Comparison of ENCODE assay signal across 12 cellular contexts in genomic region chr3:81728766-81729544, GRCh38. TPM values are rescaled to one million over a fixed set of nuclear protein-coding genes. Genes with fewer than 3 reads are reported as not detected.
DNase-seq lines count a peak whose midpoint lies in the region; ATAC-seq and TF ChIP-seq lines count a peak whose summit lies in the region.
"Had no signal": no experiment of that assay in that cellular context is flagged by ENCODE, and none has a peak within 500 bp of the region (broad histone marks: within the 10 kb centered on the region; RNA-seq: fewer than 3 reads in every experiment).

No MANE protein-coding gene starts in this region.

- WGBS in smooth muscle cell (ENCODE audit: low lambda C conversion rate), result 60% methylated on average over 2 of the region's 2 CpGs

- no peaks in the 10 kb centered on the region for H3K27me3 ChIP-seq in smooth muscle cell (ENCODE audit: low read depth)
- H3K27me3 ChIP-seq: heart right ventricle, spleen had no signal

- H3K36me3 ChIP-seq in smooth muscle cell (ENCODE audit: low read depth), result no peaks in the 10 kb centered on the region
- H3K36me3 ChIP-seq: heart right ventricle, spleen had no signal

- no peaks in the 10 kb centered on the region for H4K20me1 ChIP-seq in smooth muscle cell (ENCODE audit: low read depth)

- H3K4me2 ChIP-seq in smooth muscle cell, result peak overlapping the region; percentile 28

- H3K9ac ChIP-seq in smooth muscle cell (ENCODE audit: low read depth), result no peak overlapping the region

- H3K27ac ChIP-seq in VCaP (peak overlapping the region; percentile 75), smooth muscle cell (ENCODE audit: low read depth) (no peak overlapping the region)
- H3K27ac ChIP-seq: heart right ventricle, SK-N-MC, spleen had no signal

- peak; percentile 52 for DNase-seq in HS-5 (ENCODE audit: low read depth)
- DNase-seq in fibroblast of the aortic adventitia (ENCODE audit: low read depth), result peak; percentile 61
- no peak for DNase-seq in smooth muscle cell (lab: John Stamatoyannopoulos, UW; ENCODE audit: unreplicated experiment)
- no peak for DNase-seq in SHP77 treated with DMSO at 0.1 percent for 48 hours (lab: John Stamatoyannopoulos, UW)
- no peak for DNase-seq in NAMALWA (ENCODE audit: low spot score)
- DNase-seq: heart right ventricle, NCI-H1694, spleen had no signal

- H3F3A ChIP-seq in smooth muscle cell (ENCODE audit: low read depth), result no peaks in the 10 kb centered on the region

- peaks cover 10% of the 10 kb centered on the region for H3K79me2 ChIP-seq in smooth muscle cell (ENCODE audit: low read depth)

- H3K9me3 ChIP-seq in smooth muscle cell (replicated peaks; ENCODE audit: low read depth), result no peaks in the 10 kb centered on the region
- H3K9me3 ChIP-seq: heart right ventricle, spleen had no signal

- H3K4me1 ChIP-seq in smooth muscle cell (ENCODE audit: low read depth), result peaks cover 2% of the 10 kb centered on the region

- H2AFZ ChIP-seq in smooth muscle cell (ENCODE audit: low read depth), result no peak overlapping the region

- no peak for ATAC-seq in GM21723 (IDR thresholded peaks at IDR 0.05; ENCODE audit: unreplicated experiment)
- ATAC-seq: activated CD4-positive, CD25-positive, alpha-beta regulatory T cell treated with anti-CD3 and anti-CD28 coated beads, Interleukin-2, amount 50 U/mL, for 24 hours had no signal

- H3K4me3 ChIP-seq in fibroblast of the aortic adventitia (ENCODE audit: low read depth, low read length), result no peak overlapping the region
- H3K4me3 ChIP-seq in smooth muscle cell, result no peak overlapping the region
- H3K4me3 ChIP-seq: heart right ventricle, SK-N-MC, spleen had no signal

- TF ChIP-seq CTCF in VCaP (conservative IDR thresholded peaks at IDR 0.05) (no peak), fibroblast of the aortic adventitia (IDR thresholded peaks at IDR 0.05; ENCODE audit: insufficient read depth, low read length) (no peak), smooth muscle cell (IDR thresholded peaks at IDR 0.05; ENCODE audit: borderline replicate concordance, insufficient read depth, poor library complexity, severe bottlenecking) (no peak)

RNA-seq across cellular contexts. Expression of gene GBE1, which starts 32.5 kb away (rescaled TPM):
- total RNA-seq in fibroblast of the aortic adventitia (ENCODE audit: low replicate concordance) (117 and 204 TPM in 2 replicates), smooth muscle cell (50.8 and 52.4 TPM in 2 replicates)
- polyA plus RNA-seq in smooth muscle cell, result 23.4 and 36.2 TPM in 2 replicates

Comparison
In these comparisons a context has a peak if more than half of its experiments do, and no peak if none do; other contexts are left out.
1. DNase-seq: peak in HS-5 (single experiment) and fibroblast of the aortic adventitia (single experiment); none in smooth muscle cell (single experiment), SHP77 treated with DMSO at 0.1 percent for 48 hours (single experiment) and NAMALWA (single experiment).